In the genomic region with DNA sequence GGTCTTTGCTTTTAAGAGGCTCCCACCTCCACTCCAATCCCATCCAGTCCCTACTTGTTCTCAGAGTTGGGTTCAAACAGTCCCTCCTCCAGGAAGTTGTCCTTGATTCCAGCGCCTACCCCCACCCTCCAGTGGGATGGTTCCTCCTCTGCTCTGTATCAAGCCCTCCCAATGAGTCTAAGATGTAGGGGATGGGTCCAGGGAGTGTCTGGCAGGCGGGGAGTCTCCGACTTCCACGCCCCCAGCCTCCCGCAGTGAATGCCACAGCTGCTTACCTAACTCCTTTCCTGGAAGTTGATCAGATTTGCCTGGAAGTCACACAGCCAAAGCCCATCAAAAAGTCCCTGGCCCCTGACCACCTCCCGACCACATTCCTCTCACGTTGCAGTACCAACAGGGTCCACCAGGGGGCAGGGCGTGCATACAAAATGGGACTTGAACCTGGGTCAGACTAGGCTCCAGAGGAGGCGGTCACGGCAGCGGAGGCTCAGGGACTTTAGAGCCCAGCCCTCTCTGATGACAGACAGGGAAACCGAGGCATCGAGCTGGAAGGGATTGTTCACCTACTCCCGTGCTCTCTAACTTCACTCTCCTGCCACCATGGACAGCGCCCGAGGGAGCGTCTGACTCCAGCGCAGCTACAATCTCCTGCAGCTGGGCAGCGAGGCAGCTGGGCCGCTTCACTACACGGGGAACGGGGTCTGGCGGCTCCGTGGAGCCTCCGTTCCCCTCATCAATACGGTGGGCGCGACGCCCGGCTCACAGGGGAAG, we compare ENCODE assay signal across 8 cellular contexts. TPM values are rescaled to one million over a fixed set of nuclear protein-coding genes. Genes with fewer than 3 reads are reported as not detected.
DNase-seq lines count a peak whose midpoint lies in the region; TF ChIP-seq lines count a peak whose summit lies in the region.

No MANE protein-coding gene starts in this region.

- H4K20me1 ChIP-seq in osteoblast (ENCODE audit: insufficient read depth, low read length) = peaks cover 3% of the 10 kb centered on the region

- H3K4me2 ChIP-seq in osteoblast (ENCODE audit: insufficient read depth, low read length) = peak overlapping the region; percentile 63

- TF ChIP-seq CTCF in osteoblast (IDR thresholded peaks at IDR 0.05; ENCODE audit: extremely low read depth, low read depth, low read length) (peak; percentile 99), tibial artery (IDR thresholded peaks at IDR 0.05) (peak; percentile 76 to 85)

- H3K27me3 Mint-ChIP-seq in IgD-negative memory B cell = peaks cover 10% of the 10 kb centered on the region

- H3K4me3 ChIP-seq in osteoblast (ENCODE audit: insufficient read depth, low read length) (no peak overlapping the region), tibial artery (no peak overlapping the region)

- H3K36me3 Mint-ChIP-seq in IgD-negative memory B cell = peaks cover 1% of the 10 kb centered on the region

- DNase-seq in GM03348 (ENCODE audit: low spot score) (peak; percentile 89), RPMI8226 (peak; percentile 59), glomerular endothelial cell (ENCODE audit: extremely low read depth, low read depth, low spot score) (peak; percentile 2), osteoblast (ENCODE audit: insufficient read length, low spot score, missing footprints) (peak; percentile 94), tibial artery (peak in 1 of 2 donors; percentile 48), GF-D8 (lab: John Stamatoyannopoulos, UW) (no peak)
- DNase-seq in activated naive CD4-positive, alpha-beta T cell (lab: John Stamatoyannopoulos, UW) = peak; percentile 48 to 73 (median 59)

- H3K4me3 Mint-ChIP-seq in IgD-negative memory B cell = peak overlapping the region in 1 of 4 donors; percentile 37

- H3K27ac Mint-ChIP-seq in IgD-negative memory B cell = peak overlapping the region in 2 of 3 donors; percentile 63 to 89

- H3K27me3 ChIP-seq in osteoblast (ENCODE audit: insufficient read depth, low read length) (peaks cover 5% of the 10 kb centered on the region), tibial artery (peaks cover 0 to 55% of the 10 kb centered on the region in 2 donors)

- H3K4me1 Mint-ChIP-seq in IgD-negative memory B cell = peaks cover 0 to 10% (median 9%) of the 10 kb centered on the region in 3 donors

- H3K9me3 Mint-ChIP-seq in IgD-negative memory B cell = no peaks in the 10 kb centered on the region

- H3K36me3 ChIP-seq in osteoblast (ENCODE audit: insufficient read depth, low read length) (no peaks in the 10 kb centered on the region), tibial artery (no peaks in the 10 kb centered on the region)

- H3K27ac ChIP-seq in osteoblast (ENCODE audit: low read depth, low read length) (no peak overlapping the region), tibial artery (no peak overlapping the region)

- no peak overlapping the region for H2AFZ ChIP-seq in osteoblast (ENCODE audit: low read length)

- intact Hi-C loops in tibial artery (cut with DNase I; ENCODE audit: low total_unique reads) = no loop called here

- H3K9me3 ChIP-seq in osteoblast (ENCODE audit: low read depth, low read length) = no peaks in the 10 kb centered on the region
- no peaks in the 10 kb centered on the region for H3K9me3 ChIP-seq in tibial artery

- H3K4me1 ChIP-seq in osteoblast (ENCODE audit: insufficient read depth, low read length) (no peaks in the 10 kb centered on the region), tibial artery (no peaks in the 10 kb centered on the region)

- no peaks in the 10 kb centered on the region for H3K79me2 ChIP-seq in osteoblast (ENCODE audit: insufficient read depth, low read length)

RNA-seq across cellular contexts. Expression of a gene that starts 25.0 kb away (rescaled TPM):
- 11.1 TPM for polyA plus RNA-seq in IgD-negative memory B cell
- 9.5 and 13.5 TPM in 2 replicates for total RNA-seq in glomerular endothelial cell
- total RNA-seq in osteoblast = 8.0 and 8.8 TPM in 2 replicates
